In the genomic region with DNA sequence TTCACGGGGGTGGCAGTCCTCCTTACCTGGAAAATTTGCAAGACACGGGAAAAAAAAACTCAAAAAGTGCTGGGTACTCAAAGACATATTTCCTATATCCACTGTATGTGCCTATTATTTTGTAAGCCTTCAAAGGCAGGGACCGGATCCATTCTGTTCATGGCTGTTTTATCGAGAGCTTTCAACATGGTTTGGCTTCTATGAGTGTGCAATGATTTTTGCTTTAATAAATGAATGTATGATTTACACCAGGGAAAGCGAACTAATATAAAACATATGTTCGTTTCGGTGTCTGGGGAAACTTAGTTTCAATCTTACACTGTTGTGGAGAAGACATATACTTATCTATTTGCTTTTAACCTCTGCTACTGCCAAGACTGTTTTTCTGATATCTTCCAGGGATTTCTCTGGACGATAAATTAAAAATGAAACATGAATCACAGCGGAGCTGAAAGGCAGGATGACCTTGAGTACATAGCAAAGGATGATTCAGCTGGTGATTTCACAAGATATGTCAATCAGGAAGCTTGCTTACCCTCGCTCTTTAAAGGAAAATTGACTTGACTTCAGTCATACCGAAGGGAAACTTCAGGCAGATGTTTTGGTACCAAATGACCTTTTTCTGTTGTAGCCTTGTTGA, we compare ENCODE assay signal across 1 cellular context.
TF ChIP-seq lines count a peak whose summit lies in the region.

No MANE protein-coding gene starts in this region.

TF ChIP-seq in endothelial cell of umbilical vein, 7 proteins besides CTCF, POLR2A, EP300 and RAD21 (continued from another document):
- TF ChIP-seq EZH2 (IDR thresholded peaks at IDR 0.05; ENCODE audit: borderline replicate concordance, low read depth, low read length, severe bottlenecking) (no peak), JUN (IDR thresholded peaks at IDR 0.05; ENCODE audit: borderline replicate concordance, insufficient read depth, insufficient read length, low read depth) (peak; percentile 72), GATA2 (IDR thresholded peaks at IDR 0.05; ENCODE audit: insufficient read depth, insufficient read length, low read depth, low read length) (peak; percentile 90), MYC (IDR thresholded peaks at IDR 0.05; ENCODE audit: low read depth, low read length) (no peak)
- TF ChIP-seq, protein P1, sequence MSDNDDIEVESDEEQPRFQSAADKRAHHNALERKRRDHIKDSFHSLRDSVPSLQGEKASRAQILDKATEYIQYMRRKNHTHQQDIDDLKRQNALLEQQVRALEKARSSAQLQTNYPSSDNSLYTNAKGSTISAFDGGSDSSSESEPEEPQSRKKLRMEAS (IDR thresholded peaks at IDR 0.05; ENCODE audit: insufficient read depth, insufficient read length), result no peak
